11 cellular contexts compared by ENCODE assay signal in genomic region chr7:123492485-123492884, GRCh38. TPM values are rescaled to one million over a fixed set of nuclear protein-coding genes. Genes with fewer than 3 reads are reported as not detected.
DNase-seq lines count a peak whose midpoint lies in the region; ATAC-seq, FAIRE-seq and TF ChIP-seq lines count a peak whose summit lies in the region.
"Had no signal": no experiment of that assay in that cellular context is flagged by ENCODE, and none has a peak within 500 bp of the region (broad histone marks: within the 10 kb centered on the region; RNA-seq: fewer than 3 reads in every experiment).

No MANE protein-coding gene starts in this region.

- no peak for FAIRE-seq in D721Med (lab: Jason Lieb, UNC)
- FAIRE-seq: G401.6 had no signal

- no peak for DNase-seq in epithelial cell of esophagus (ENCODE audit: low read depth)
- DNase-seq in D721Med (ENCODE audit: insufficient read length, low spot score), result no peak
- DNase-seq in tibial artery, result no peak
- no peak for DNase-seq in HCEC 1CT
- DNase-seq in activated T-helper 2 cell treated with anti-CD3 and anti-CD28 coated beads, Interferon-gamma antibody, Interleukin-2, Interleukin-4, amounts not matched to agents 10 μg/mL and 5 μg/mL and 100 μg/mL, durations not matched to agents 14 hours and 24 hours and 36 hours (ENCODE audit: low spot score), result no peak
- DNase-seq: IMR-90 had no signal

- no peak overlapping the region for H3K27ac Mint-ChIP-seq in activated T-helper 2 cell treated with anti-CD3 and anti-CD28 coated beads, Interferon-gamma antibody, Interleukin-2, Interleukin-4, amounts not matched to agents 10 μg/mL and 5 μg/mL and 100 μg/mL, durations not matched to agents 14 hours and 24 hours and 36 hours

- peaks cover 1% of the 10 kb centered on the region for H3K27me3 Mint-ChIP-seq in activated T-helper 2 cell treated with anti-CD3 and anti-CD28 coated beads, Interferon-gamma antibody, Interleukin-2, Interleukin-4, amounts not matched to agents 10 μg/mL and 5 μg/mL and 100 μg/mL, durations not matched to agents 14 hours and 24 hours and 36 hours (ENCODE audit: low read depth)

- no peaks in the 10 kb centered on the region for H3K9me3 ChIP-seq in tibial artery
- H3K9me3 ChIP-seq: breast epithelium had no signal

- no peak overlapping the region for H3K4me3 Mint-ChIP-seq in activated T-helper 2 cell treated with anti-CD3 and anti-CD28 coated beads, Interferon-gamma antibody, Interleukin-2, Interleukin-4, amounts not matched to agents 10 μg/mL and 5 μg/mL and 100 μg/mL, durations not matched to agents 14 hours and 24 hours and 36 hours (ENCODE audit: low read depth)

- H3K36me3 ChIP-seq in tibial artery, result no peaks in the 10 kb centered on the region
- H3K36me3 ChIP-seq: breast epithelium had no signal

- intact Hi-C loops in tibial artery (cut with DNase I; ENCODE audit: low total_unique reads), result loop anchor here (5.0 to 10.0 kb wide), 2 partner anchors 210 to 382 kb away; no protein-coding TSS in a partner anchor
- intact Hi-C loops in activated T-helper 2 cell treated with anti-CD3 and anti-CD28 coated beads, Interferon-gamma antibody, Interleukin-2, Interleukin-4, amounts not matched to agents 10 μg/mL and 5 μg/mL and 100 μg/mL, durations not matched to agents 14 hours and 24 hours and 36 hours (cut with micrococcal nuclease), result loop anchor here (5.0 kb wide), 1 partner anchor 375 kb away; no protein-coding TSS in a partner anchor

- no peak overlapping the region for H3K27ac ChIP-seq in tibial artery
- H3K27ac ChIP-seq: breast epithelium had no signal

- H3K4me1 Mint-ChIP-seq in activated T-helper 2 cell treated with anti-CD3 and anti-CD28 coated beads, Interferon-gamma antibody, Interleukin-2, Interleukin-4, amounts not matched to agents 10 μg/mL and 5 μg/mL and 100 μg/mL, durations not matched to agents 14 hours and 24 hours and 36 hours (ENCODE audit: low read depth), result no peaks in the 10 kb centered on the region

- no peaks in the 10 kb centered on the region for H3K36me3 Mint-ChIP-seq in activated T-helper 2 cell treated with anti-CD3 and anti-CD28 coated beads, Interferon-gamma antibody, Interleukin-2, Interleukin-4, amounts not matched to agents 10 μg/mL and 5 μg/mL and 100 μg/mL, durations not matched to agents 14 hours and 24 hours and 36 hours (ENCODE audit: low read depth)

- TF ChIP-seq CTCF in epithelial cell of esophagus (IDR thresholded peaks at IDR 0.05; ENCODE audit: insufficient read depth, low read depth, low read length, missing control alignments) (peak; percentile 29), D721Med (IDR thresholded peaks at IDR 0.05; ENCODE audit: insufficient read depth, missing control alignments) (no peak), tibial artery (IDR thresholded peaks at IDR 0.05) (no peak)

- no peak overlapping the region for H3K4me3 ChIP-seq in epithelial cell of esophagus (ENCODE audit: low read length)
- H3K4me3 ChIP-seq in tibial artery, result no peak overlapping the region
- H3K4me3 ChIP-seq: breast epithelium had no signal

- no peaks in the 10 kb centered on the region for H3K4me1 ChIP-seq in tibial artery
- H3K4me1 ChIP-seq: breast epithelium had no signal

- H3K27me3 ChIP-seq in tibial artery, result no peaks in the 10 kb centered on the region
- H3K27me3 ChIP-seq: breast epithelium had no signal

- ATAC-seq in GM18498 (IDR thresholded peaks at IDR 0.05; ENCODE audit: unreplicated experiment) (peak; percentile 68), GM21528 (IDR thresholded peaks at IDR 0.05; ENCODE audit: low FRiP score, unreplicated experiment) (peak; percentile 64), HG03354 (IDR thresholded peaks at IDR 0.05; ENCODE audit: poor library complexity, severe bottlenecking, unreplicated experiment) (peak; percentile 87)

- no peaks in the 10 kb centered on the region for H3K9me3 Mint-ChIP-seq in activated T-helper 2 cell treated with anti-CD3 and anti-CD28 coated beads, Interferon-gamma antibody, Interleukin-2, Interleukin-4, amounts not matched to agents 10 μg/mL and 5 μg/mL and 100 μg/mL, durations not matched to agents 14 hours and 24 hours and 36 hours

RNA-seq across cellular contexts. Expression of gene IQUB, which starts 41.9 kb away (rescaled TPM):
- total RNA-seq in activated T-helper 2 cell treated with anti-CD3 and anti-CD28 coated beads, Interferon-gamma antibody, Interleukin-2, Interleukin-4, amounts not matched to agents 10 μg/mL and 5 μg/mL and 100 μg/mL, durations not matched to agents 14 hours and 24 hours and 36 hours, result 0.25 TPM in 1 of 2 replicates, not detected in the other
